In the genomic region with DNA sequence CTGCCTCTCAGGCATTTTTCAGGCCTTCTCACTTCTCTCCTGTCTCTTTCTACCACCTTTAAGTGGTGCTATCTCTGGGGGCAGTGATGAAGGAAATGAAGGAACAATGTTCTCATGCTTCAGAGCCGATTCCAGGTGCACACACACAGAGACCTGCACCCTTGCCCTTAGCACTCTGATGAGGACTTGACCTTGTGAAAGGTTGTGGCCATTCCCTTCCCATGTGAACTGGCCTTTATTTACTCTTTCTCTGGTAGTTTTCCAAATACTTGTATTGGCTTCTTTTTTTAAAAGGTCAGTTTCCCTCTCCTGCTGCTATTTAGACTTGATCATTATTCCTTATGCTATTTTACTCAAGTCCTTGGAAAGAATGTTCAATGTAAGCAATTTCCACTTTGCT, we compare ENCODE assay signal across 20 cellular contexts.
DNase-seq lines count a peak whose midpoint lies in the region; ATAC-seq, FAIRE-seq and TF ChIP-seq lines count a peak whose summit lies in the region.
"Had no signal": no experiment of that assay in that cellular context is flagged by ENCODE, and none has a peak within 500 bp of the region (broad histone marks: within the 10 kb centered on the region; RNA-seq: fewer than 3 reads in every experiment).

No MANE protein-coding gene starts in this region.

- POLR2A ChIA-PET in IMR-90 (lab: Charles Lee; ENCODE audit: unreplicated experiment) (no interaction called here), HepG2 (lab: Yijun Ruan, JAX) (no interaction called here)

- no peak overlapping the region for H3K14ac ChIP-seq in IMR-90 (replicated peaks; ENCODE audit: low read depth, low read length)

- no peak overlapping the region for H2BK15ac ChIP-seq in IMR-90 (ENCODE audit: low read depth, low read length)
- peak overlapping the region; percentile 57 for H2BK15ac ChIP-seq in mesendoderm (replicated peaks; ENCODE audit: low read depth)

- DNase-seq in IMR-90 (no peak), HepG2 (ENCODE audit: low spot score) (peak; percentile 26), mesendoderm (no peak), stomach (peak; percentile 29), upper lobe of left lung (no peak), head of caudate nucleus (no peak)
- DNase-seq: Calu3; CD8-positive, alpha-beta T cell; DND-41; EL; GM23248; HCEC 1CT; KG1 had no signal

- H3K27me3 ChIP-seq in IMR-90 (ENCODE audit: control insufficient read depth, insufficient read depth, low read length) (no peaks in the 10 kb centered on the region), HepG2 (ENCODE audit: control insufficient read depth in 1 of 2, insufficient read depth in 2 of 2, low read length in 2 of 2) (no peaks in the 10 kb centered on the region), mesendoderm (ENCODE audit: insufficient read depth, low read length, poor library complexity) (no peaks in the 10 kb centered on the region), stomach (no peaks in the 10 kb centered on the region), upper lobe of left lung (no peaks in the 10 kb centered on the region)
- H3K27me3 ChIP-seq: BLaER1 had no signal

- in situ Hi-C loops in IMR-90 (cut with MboI; ENCODE audit: low sequenced_read_pairs) (no loop called here), HepG2 (cut with HindIII; ENCODE audit: extremely low pct_ligation_motif_present, low pct_unique_long_range_greater_than_20kb) (no loop called here)

- H4K5ac ChIP-seq in IMR-90 (ENCODE audit: low read depth, low read length) (no peak overlapping the region), mesendoderm (ENCODE audit: low read length) (no peak overlapping the region)

- intact Hi-C loops in IMR-90 (cut with micrococcal nuclease) (no loop called here), HepG2 (cut with micrococcal nuclease; ENCODE audit: unreplicated experiment) (no loop called here), stomach (cut with DNase I; ENCODE audit: low total_unique reads) (no loop called here), head of caudate nucleus (cut with DNase I) (no loop called here)

- no peak overlapping the region for H3K27ac ChIP-seq in IMR-90 (ENCODE audit: insufficient read depth, low read length)
- H3K27ac ChIP-seq in HepG2 (ENCODE audit: extremely low read length, insufficient read depth, low read length), result peak overlapping the region; percentile 39
- H3K27ac ChIP-seq in mesendoderm (ENCODE audit: low read depth, low read length), result no peak overlapping the region
- no peak overlapping the region for H3K27ac ChIP-seq in stomach
- no peak overlapping the region for H3K27ac ChIP-seq in upper lobe of left lung
- H3K27ac ChIP-seq: 22Rv1, A549, BLaER1, GM23248 had no signal

- H3K9me3 ChIP-seq in IMR-90 (ENCODE audit: control insufficient read depth, insufficient read depth, low read length) (no peaks in the 10 kb centered on the region), HepG2 (ENCODE audit: low read length) (0 out of 2 replicates have a peak, but pooled peaks cover 1% of the 10 kb centered on the region), stomach (no peaks in the 10 kb centered on the region), upper lobe of left lung (no peaks in the 10 kb centered on the region)
- H3K9me3 ChIP-seq: A549, BLaER1 had no signal

- no peak overlapping the region for H2AK9ac ChIP-seq in IMR-90 (replicated peaks; ENCODE audit: low read depth, low read length, poor library complexity)

- WGBS in IMR-90 (ENCODE audit: extremely low coverage in 2 of 2, insufficient read length in 1 of 2), 2 experiments, result no CpG with 5 or more reads among the region's 1 CpG
- WGBS in HepG2 (ENCODE audit: low lambda C conversion rate), result 0% methylated on average over 1 of the region's 1 CpG
- no CpG with 5 or more reads among the region's 1 CpG for WGBS in mesendoderm (ENCODE audit: extremely low coverage, insufficient coverage, low lambda C conversion rate)
- 6 to 38% (median 17%) methylated on average over 1 of the region's 1 CpG for WGBS in stomach, 5 donors
- WGBS in upper lobe of left lung, 2 donors, result 39 to 48% methylated on average over 1 of the region's 1 CpG

- H3K4me3 ChIP-seq in IMR-90 (ENCODE audit: insufficient read depth, low read depth, low read length), result no peak overlapping the region
- H3K4me3 ChIP-seq in HepG2 (replicated peaks in 1 of 3; ENCODE audit: insufficient read depth in 1 of 3, low read depth in 2 of 3, low read length in 3 of 3), result no peak overlapping the region
- no peak overlapping the region for H3K4me3 ChIP-seq in mesendoderm (ENCODE audit: low read length)
- H3K4me3 ChIP-seq in stomach, result no peak overlapping the region
- no peak overlapping the region for H3K4me3 ChIP-seq in upper lobe of left lung
- H3K4me3 ChIP-seq: A549, BLaER1, GM12878, GM23248 had no signal

- H3K4ac ChIP-seq in IMR-90 (ENCODE audit: low read depth, low read length), result peak overlapping the region; percentile 20; the same call in 1 of the 2 replicates
- no peak overlapping the region for H3K4ac ChIP-seq in mesendoderm (ENCODE audit: low read depth, low read length)

- H3K79me1 ChIP-seq in IMR-90 (ENCODE audit: low read depth in 1 of 2, low read length in 2 of 2) (no peaks in the 10 kb centered on the region), mesendoderm (ENCODE audit: low read length) (no peaks in the 10 kb centered on the region)

- TF ChIP-seq POLR2A in IMR-90 (IDR thresholded peaks at IDR 0.05; ENCODE audit: low read depth, low read length) (no peak), HepG2 (IDR thresholded peaks at IDR 0.05; ENCODE audit: insufficient read depth in 1 of 2, low read depth in 2 of 2, low read length in 2 of 2) (no peak), stomach (IDR thresholded peaks at IDR 0.05) (no peak), upper lobe of left lung (IDR thresholded peaks at IDR 0.05) (no peak)

- H3K79me2 ChIP-seq in HepG2 (ENCODE audit: insufficient read depth, low read length) (no peaks in the 10 kb centered on the region), mesendoderm (ENCODE audit: control insufficient read depth, insufficient read depth, low read length) (no peaks in the 10 kb centered on the region)

- H2BK20ac ChIP-seq in IMR-90 (ENCODE audit: low read depth, low read length), result no peak overlapping the region

- H2AFZ ChIP-seq in IMR-90 (replicated peaks; ENCODE audit: low read length, poor library complexity) (no peak overlapping the region), HepG2 (ENCODE audit: low read length) (no peak overlapping the region)
- H2AFZ ChIP-seq: GM23248 had no signal

- BruUV-seq in IMR-90 (replicated peaks; lab: Mats Ljungman, UMichigan), result no TSS peak
- BruUV-seq in HepG2 (replicated peaks; lab: Mats Ljungman, UMichigan), result no TSS peak

- peak in 1 of 2 experiments; percentile 76; a peak in 1 of 4 replicates for TF ChIP-seq EP300 in HepG2 (IDR thresholded peaks at IDR 0.05; ENCODE audit: low read depth in 2 of 2, low read length in 2 of 2)
- no peak for TF ChIP-seq EP300 in HepG2 (CRISPR knock-in tag; IDR thresholded peaks at IDR 0.05; ENCODE audit: borderline replicate concordance)
- no peak for TF ChIP-seq EP300 in stomach (IDR thresholded peaks at IDR 0.05)
- no peak for TF ChIP-seq EP300 in upper lobe of left lung (IDR thresholded peaks at IDR 0.05)

- FAIRE-seq in HepG2 (lab: Jason Lieb, UNC), result no peak
- FAIRE-seq: A549, GM12878, H54, HTR-8/SVneo had no signal

- H3K9ac ChIP-seq in IMR-90 (ENCODE audit: low read depth, low read length) (no peak overlapping the region), HepG2 (ENCODE audit: insufficient read depth, low read depth, low read length) (peak overlapping the region; percentile 10; the same call in 1 of the 2 replicates), mesendoderm (ENCODE audit: low read length) (no peak overlapping the region)
- H3K9ac ChIP-seq: BLaER1, GM23248 had no signal

- H3K4me2 ChIP-seq in IMR-90 (ENCODE audit: low read depth, low read length) (peak overlapping the region; percentile 12; the same call in 1 of the 2 replicates), HepG2 (ENCODE audit: low read depth, low read length) (peak overlapping the region; percentile 18), mesendoderm (ENCODE audit: low read length) (no peak overlapping the region)
- H3K4me2 ChIP-seq: A549, BLaER1 had no signal

- dilution Hi-C loops in IMR-90 (cut with HindIII; ENCODE audit: low sequenced_read_pairs, unreplicated experiment), result no loop called here

- H2AK5ac ChIP-seq in IMR-90 (ENCODE audit: low read depth, low read length) (no peak overlapping the region), mesendoderm (ENCODE audit: low read length) (no peak overlapping the region)

- no peak overlapping the region for H4K91ac ChIP-seq in IMR-90 (ENCODE audit: insufficient read depth, low read depth, low read length)

- no peak for TF ChIP-seq RAD21 in IMR-90 (IDR thresholded peaks at IDR 0.05; ENCODE audit: low read length)
- TF ChIP-seq RAD21 in HepG2 (CRISPR knock-in tag; IDR thresholded peaks at IDR 0.05), result no peak

- TF ChIP-seq CTCF in IMR-90 (conservative IDR thresholded peaks at IDR 0.05; ENCODE audit: low read depth, low read length), result no peak
- no peak for TF ChIP-seq CTCF in HepG2 (CRISPR knock-in tag; IDR thresholded peaks at IDR 0.05)
- no peak for TF ChIP-seq CTCF in stomach (IDR thresholded peaks at IDR 0.05)
- no peak for TF ChIP-seq CTCF in upper lobe of left lung (IDR thresholded peaks at IDR 0.05)

- H3K18ac ChIP-seq in IMR-90 (ENCODE audit: low read depth, low read length) (peak overlapping the region; percentile 12; the same call in 1 of the 2 replicates), mesendoderm (ENCODE audit: low read length) (no peak overlapping the region)

- H3K56ac ChIP-seq in IMR-90 (ENCODE audit: extremely low read depth, insufficient read depth, low read length) (no peak overlapping the region), mesendoderm (ENCODE audit: low read length) (no peak overlapping the region)

- H3K4me1 ChIP-seq in IMR-90 (ENCODE audit: control insufficient read depth, insufficient read depth, low read length) (peaks cover 3% of the 10 kb centered on the region; the same call in 1 of the 2 replicates), HepG2 (ENCODE audit: insufficient read depth, low read length) (peaks cover 62% of the 10 kb centered on the region), mesendoderm (ENCODE audit: control insufficient read depth, low read depth, low read length) (no peaks in the 10 kb centered on the region), stomach (peaks cover 0 to 11% (median 0%) of the 10 kb centered on the region in 4 donors), upper lobe of left lung (no peaks in the 10 kb centered on the region)
- H3K4me1 ChIP-seq: A549, BLaER1 had no signal

- CTCF ChIA-PET in IMR-90 (lab: Yijun Ruan, JAX) (no interaction called here), HepG2 (lab: Yijun Ruan, JAX; ENCODE audit: low intra/inter-chr PET ratio, low total read pairs) (no interaction called here)

- H4K20me1 ChIP-seq in IMR-90 (ENCODE audit: insufficient read depth, low read length) (no peaks in the 10 kb centered on the region), HepG2 (ENCODE audit: insufficient read depth, low read length) (no peaks in the 10 kb centered on the region)
- H4K20me1 ChIP-seq: BLaER1 had no signal

- H3K23ac ChIP-seq in IMR-90 (ENCODE audit: low read depth, low read length) (no peak overlapping the region), mesendoderm (ENCODE audit: low read length) (no peak overlapping the region)

- no peaks in the 10 kb centered on the region for H3K9me1 ChIP-seq in IMR-90 (ENCODE audit: insufficient read depth, low read length)

- H4K8ac ChIP-seq in IMR-90 (ENCODE audit: low read depth in 2 of 2, low read length in 2 of 2) (no peak overlapping the region), mesendoderm (ENCODE audit: low read depth, low read length) (no peak overlapping the region)

- H3K36me3 ChIP-seq in IMR-90 (ENCODE audit: control insufficient read depth, insufficient read depth, low read length), result no peaks in the 10 kb centered on the region
- H3K36me3 ChIP-seq in HepG2 (replicated peaks in 1 of 2; ENCODE audit: control insufficient read depth in 1 of 2, insufficient read depth in 2 of 2, low read length in 2 of 2), result no peaks in the 10 kb centered on the region
- H3K36me3 ChIP-seq in mesendoderm (ENCODE audit: control insufficient read depth, insufficient read depth, low read length), result no peaks in the 10 kb centered on the region
- no peaks in the 10 kb centered on the region for H3K36me3 ChIP-seq in stomach
- no peaks in the 10 kb centered on the region for H3K36me3 ChIP-seq in upper lobe of left lung
- H3K36me3 ChIP-seq: BLaER1 had no signal

- H2BK120ac ChIP-seq in IMR-90 (ENCODE audit: low read depth, low read length) (no peak overlapping the region), mesendoderm (ENCODE audit: low read depth, low read length) (no peak overlapping the region)

- ATAC-seq in IMR-90 (ENCODE audit: low read depth) (no peak; the same call in 1 of the 2 replicates), HepG2 (peak; percentile 85), upper lobe of left lung (ENCODE audit: low FRiP score in 2 of 2) (no peak), HG03571 (IDR thresholded peaks at IDR 0.05; ENCODE audit: unreplicated experiment) (no peak)
- ATAC-seq: A549; CD8-positive, alpha-beta T cell; GM12878 had no signal

- H2BK5ac ChIP-seq in IMR-90 (ENCODE audit: low read depth, low read length, poor library complexity, severe bottlenecking), result no peak overlapping the region
- no peak overlapping the region for H2BK5ac ChIP-seq in mesendoderm (ENCODE audit: low read length)

Comparison
In these comparisons a context has a peak if more than half of its experiments do, and no peak if none do; other contexts are left out.
1. DNase-seq: peak in HepG2 (single experiment) and stomach (single experiment); none in IMR-90 (single experiment), mesendoderm (single experiment), upper lobe of left lung (0 of 2) and head of caudate nucleus (0 of 42).